In genomic region chr16:30922960-30923535, GRCh38 we compare ENCODE assay signal across 8 cellular contexts. TPM values are rescaled to one million over a fixed set of nuclear protein-coding genes. Genes with fewer than 3 reads are reported as not detected.
DNase-seq lines count a peak whose midpoint lies in the region; ATAC-seq and TF ChIP-seq lines count a peak whose summit lies in the region.

No MANE protein-coding gene starts in this region.

- peaks cover 9 to 31% (median 17%) of the 10 kb centered on the region in 4 donors for H3K4me1 ChIP-seq in transverse colon

- no peaks in the 10 kb centered on the region for H3K27me3 Mint-ChIP-seq in T-helper 1 cell treated with Interleukin-12 subunit alpha and Interleukin-12 subunit beta and Interleukin-4 antibody, amounts not matched to agents 30 μg/mL and 1 μg/mL, for 36 hours (ENCODE audit: low read depth)

- TF ChIP-seq CTCF in transverse colon (IDR thresholded peaks at IDR 0.05), result no peak

- WGBS in transverse colon (ENCODE audit: low coverage in 1 of 2), 2 donors, result 1% methylated on average over 32 of the region's 33 CpGs; no CpG with 5 or more reads in 1 of the 2 donors

- peak; percentile 99 for DNase-seq in NCI-H1694 treated with DMSO at 0.1 percent for 48 hours (lab: John Stamatoyannopoulos, UW)
- DNase-seq in amniotic stem cell (lab: John Stamatoyannopoulos, UW), result peak; percentile 99
- peak; percentile 100 for DNase-seq in left cardiac atrium
- DNase-seq in pons (ENCODE audit: low spot score), result peak; percentile 100
- peak; percentile 100 for DNase-seq in transverse colon

- no peaks in the 10 kb centered on the region for H3K9me3 Mint-ChIP-seq in T-helper 1 cell treated with Interleukin-12 subunit alpha and Interleukin-12 subunit beta and Interleukin-4 antibody, amounts not matched to agents 30 μg/mL and 1 μg/mL, for 36 hours

- H3K27me3 ChIP-seq in transverse colon, result no peaks in the 10 kb centered on the region

- peaks cover 0 to 4% (median 0%) of the 10 kb centered on the region in 4 donors for H3K36me3 ChIP-seq in transverse colon

- TF ChIP-seq EP300 in transverse colon (IDR thresholded peaks at IDR 0.05; ENCODE audit: low read depth), result no peak

- TF ChIP-seq POLR2A in transverse colon (IDR thresholded peaks at IDR 0.05), result peak; percentile 52

- H3K9me3 ChIP-seq in transverse colon, result no peaks in the 10 kb centered on the region

- peak overlapping the region; percentile 86 to 93 (median 88) for H3K27ac ChIP-seq in transverse colon

- peaks cover 20% of the 10 kb centered on the region for H3K4me1 Mint-ChIP-seq in T-helper 1 cell treated with Interleukin-12 subunit alpha and Interleukin-12 subunit beta and Interleukin-4 antibody, amounts not matched to agents 30 μg/mL and 1 μg/mL, for 36 hours (ENCODE audit: low read depth)

- H3K4me3 ChIP-seq in transverse colon, result peak overlapping the region; percentile 72 to 83 (median 80)

- ATAC-seq in GM18498 (IDR thresholded peaks at IDR 0.05; ENCODE audit: unreplicated experiment), result peak; percentile 69
- peak; percentile 52 for ATAC-seq in HG02943 (IDR thresholded peaks at IDR 0.05; ENCODE audit: low read depth, unreplicated experiment)
- peak; percentile 81 to 88 for ATAC-seq in left cardiac atrium

- in situ Hi-C loops in transverse colon (cut with MboI; ENCODE audit: low pct_ligation_motif_present in 1 of 4, low pct_unique_long_range_greater_than_20kb in 1 of 4, low sequenced_read_pairs in 3 of 4), result no loop called here

- peak overlapping the region; percentile 100 for H3K27ac Mint-ChIP-seq in T-helper 1 cell treated with Interleukin-12 subunit alpha and Interleukin-12 subunit beta and Interleukin-4 antibody, amounts not matched to agents 30 μg/mL and 1 μg/mL, for 36 hours

- H3K4me3 Mint-ChIP-seq in T-helper 1 cell treated with Interleukin-12 subunit alpha and Interleukin-12 subunit beta and Interleukin-4 antibody, amounts not matched to agents 30 μg/mL and 1 μg/mL, for 36 hours, result peak overlapping the region; percentile 100

- H3K36me3 Mint-ChIP-seq in T-helper 1 cell treated with Interleukin-12 subunit alpha and Interleukin-12 subunit beta and Interleukin-4 antibody, amounts not matched to agents 30 μg/mL and 1 μg/mL, for 36 hours (ENCODE audit: low read depth), result no peaks in the 10 kb centered on the region

- intact Hi-C loops in left cardiac atrium (cut with DNase I), result no loop called here
- intact Hi-C loops in transverse colon (cut with DNase I; ENCODE audit: low total_unique reads), result no loop called here

RNA-seq across cellular contexts. Expression of gene FBXL19, which starts 0.3 kb away (rescaled TPM):
- 10 to 100 TPM in 1 of 2 donors, 1 to 10 TPM in 1; 6.4 to 10.1 TPM for total RNA-seq in left cardiac atrium
- 10 to 100 TPM; 19.3 to 45.3 (median 20.3) TPM for total RNA-seq in transverse colon

RNA-seq across cellular contexts. Expression of gene ORAI3, which starts 25.8 kb away (rescaled TPM):
- 10 to 100 TPM in 1 of 2 donors, 1 to 10 TPM in 1; 8.8 to 14.2 TPM for total RNA-seq in left cardiac atrium
- 10 to 100 TPM; 24.8 to 45.6 (median 31.3) TPM for total RNA-seq in transverse colon

RNA-seq across cellular contexts. Expression of gene CTF1, which starts 26.6 kb away (rescaled TPM):
- total RNA-seq in left cardiac atrium (1 to 10 TPM; 6.8 to 7.3 TPM), transverse colon (under 1 TPM in 2 of 4 donors, not detected in 2; 0.82 to 0.95 TPM)

RNA-seq across cellular contexts. Expression of gene BCL7C, which starts 29.2 kb away (rescaled TPM):
- total RNA-seq in left cardiac atrium, result 10 to 100 TPM; 20.9 to 27.9 TPM
- total RNA-seq in transverse colon, result 10 to 100 TPM; 13.8 to 57.3 (median 24.0) TPM

RNA-seq across cellular contexts. Expression of gene SETD1A, which starts 34.5 kb away (rescaled TPM):
- total RNA-seq in left cardiac atrium, result 10 to 100 TPM in 1 of 2 donors, 1 to 10 TPM in 1; 9.2 to 10.9 TPM
- 10 to 100 TPM in 3 of 4 donors, 1 to 10 TPM in 1; 5.3 to 37.0 (median 10.8) TPM for total RNA-seq in transverse colon

Comparison
In these comparisons a context has a peak if more than half of its experiments do, and no peak if none do; other contexts are left out.
1. Peak in every context shown above with its lines: DNase-seq, ATAC-seq, H3K4me3 ChIP-seq and H3K27ac ChIP-seq.